1 cellular context compared by ENCODE assay signal in genomic region chr2:161159829-161160225, GRCh38.
TF ChIP-seq lines count a peak whose summit lies in the region.

No MANE protein-coding gene starts in this region.

TF ChIP-seq in HepG2, 621 proteins besides CTCF, POLR2A, EP300 and RAD21 (continued from another document and continues in another):
- TF ChIP-seq KIAA2018 (CRISPR knock-in tag; IDR thresholded peaks at IDR 0.05; ENCODE audit: borderline replicate concordance) (0 out of 2 replicates have a peak, but pooled peaks have one; percentile 88), SRSF4 (IDR thresholded peaks at IDR 0.05; ENCODE audit: low read depth, low read length, poor library complexity, severe bottlenecking) (no peak), ZNF101 (CRISPR knock-in tag; IDR thresholded peaks at IDR 0.05; ENCODE audit: borderline replicate concordance, low read depth) (no peak), GZF1 (CRISPR knock-in tag; IDR thresholded peaks at IDR 0.05) (no peak), CEBPG (CRISPR knock-in tag; IDR thresholded peaks at IDR 0.05) (no peak), ZBTB14 (CRISPR knock-in tag; IDR thresholded peaks at IDR 0.05) (no peak), ZNF20 (CRISPR knock-in tag; IDR thresholded peaks at IDR 0.05) (no peak), ZBTB43 (CRISPR knock-in tag; conservative IDR thresholded peaks at IDR 0.05) (no peak; the same call in 1 of the 2 replicates), MIER3 (CRISPR knock-in tag; IDR thresholded peaks at IDR 0.05; ENCODE audit: borderline replicate concordance) (no peak), NR2F6 (IDR thresholded peaks at IDR 0.05) (peak; percentile 77), NR2F6 (CRISPR knock-in tag; IDR thresholded peaks at IDR 0.05) (no peak), PLRG1 (conservative IDR thresholded peaks at IDR 0.05) (no peak), SALL1 (CRISPR knock-in tag; IDR thresholded peaks at IDR 0.05) (no peak), NFYC (CRISPR knock-in tag; IDR thresholded peaks at IDR 0.05) (no peak), MIER2 (CRISPR knock-in tag; IDR thresholded peaks at IDR 0.05) (0 out of 2 replicates have a peak, but pooled peaks have one; percentile 16), RBAK (CRISPR knock-in tag; IDR thresholded peaks at IDR 0.05) (no peak), ARNT2 (CRISPR knock-in tag; IDR thresholded peaks at IDR 0.05; ENCODE audit: low read depth) (no peak), ZNF232 (CRISPR knock-in tag; IDR thresholded peaks at IDR 0.05; ENCODE audit: borderline replicate concordance) (no peak), KAT8 (CRISPR knock-in tag; IDR thresholded peaks at IDR 0.05) (peak; percentile 64), ZNF543 (CRISPR knock-in tag; IDR thresholded peaks at IDR 0.05) (no peak), ZNF460 (CRISPR knock-in tag; IDR thresholded peaks at IDR 0.05; ENCODE audit: borderline replicate concordance) (no peak), SOX6 (IDR thresholded peaks at IDR 0.05) (no peak), SOX6 (CRISPR knock-in tag; IDR thresholded peaks at IDR 0.05) (no peak; the same call in 1 of the 2 replicates), AKAP8 (CRISPR knock-in tag; IDR thresholded peaks at IDR 0.05) (no peak), ZNF547 (CRISPR knock-in tag; IDR thresholded peaks at IDR 0.05) (no peak), ZNF207 (IDR thresholded peaks at IDR 0.05; ENCODE audit: borderline replicate concordance) (no peak), SMAD9 (CRISPR knock-in tag; IDR thresholded peaks at IDR 0.05) (no peak), AGO1 (IDR thresholded peaks at IDR 0.05; ENCODE audit: low read depth, low read length, poor library complexity, severe bottlenecking) (no peak), DZIP1 (CRISPR knock-in tag; IDR thresholded peaks at IDR 0.05) (no peak), SIN3B (IDR thresholded peaks at IDR 0.05; ENCODE audit: low read length) (peak; percentile 15; the same call in 1 of the 2 replicates), CAMTA2 (CRISPR knock-in tag; IDR thresholded peaks at IDR 0.05; ENCODE audit: borderline replicate concordance) (no peak), ZNF280D (CRISPR knock-in tag; IDR thresholded peaks at IDR 0.05) (0 out of 2 replicates have a peak, but pooled peaks have one; percentile 36), BHLHE40 (IDR thresholded peaks at IDR 0.05; ENCODE audit: low read length) (peak; percentile 68), SIX1 (CRISPR knock-in tag; IDR thresholded peaks at IDR 0.05; ENCODE audit: borderline replicate concordance) (peak; percentile 10; the same call in 1 of the 2 replicates), THAP9 (CRISPR knock-in tag; IDR thresholded peaks at IDR 0.05; ENCODE audit: borderline replicate concordance) (no peak), ETS1 (CRISPR knock-in tag; IDR thresholded peaks at IDR 0.05) (no peak; the same call in 1 of the 2 replicates), ZBTB37 (CRISPR knock-in tag; IDR thresholded peaks at IDR 0.05) (no peak), ZNF432 (CRISPR knock-in tag; IDR thresholded peaks at IDR 0.05; ENCODE audit: borderline replicate concordance) (no peak), ZNF580 (CRISPR knock-in tag; IDR thresholded peaks at IDR 0.05; ENCODE audit: borderline replicate concordance, low read depth) (no peak)
